12 cellular contexts compared by ENCODE assay signal in the genomic region with DNA sequence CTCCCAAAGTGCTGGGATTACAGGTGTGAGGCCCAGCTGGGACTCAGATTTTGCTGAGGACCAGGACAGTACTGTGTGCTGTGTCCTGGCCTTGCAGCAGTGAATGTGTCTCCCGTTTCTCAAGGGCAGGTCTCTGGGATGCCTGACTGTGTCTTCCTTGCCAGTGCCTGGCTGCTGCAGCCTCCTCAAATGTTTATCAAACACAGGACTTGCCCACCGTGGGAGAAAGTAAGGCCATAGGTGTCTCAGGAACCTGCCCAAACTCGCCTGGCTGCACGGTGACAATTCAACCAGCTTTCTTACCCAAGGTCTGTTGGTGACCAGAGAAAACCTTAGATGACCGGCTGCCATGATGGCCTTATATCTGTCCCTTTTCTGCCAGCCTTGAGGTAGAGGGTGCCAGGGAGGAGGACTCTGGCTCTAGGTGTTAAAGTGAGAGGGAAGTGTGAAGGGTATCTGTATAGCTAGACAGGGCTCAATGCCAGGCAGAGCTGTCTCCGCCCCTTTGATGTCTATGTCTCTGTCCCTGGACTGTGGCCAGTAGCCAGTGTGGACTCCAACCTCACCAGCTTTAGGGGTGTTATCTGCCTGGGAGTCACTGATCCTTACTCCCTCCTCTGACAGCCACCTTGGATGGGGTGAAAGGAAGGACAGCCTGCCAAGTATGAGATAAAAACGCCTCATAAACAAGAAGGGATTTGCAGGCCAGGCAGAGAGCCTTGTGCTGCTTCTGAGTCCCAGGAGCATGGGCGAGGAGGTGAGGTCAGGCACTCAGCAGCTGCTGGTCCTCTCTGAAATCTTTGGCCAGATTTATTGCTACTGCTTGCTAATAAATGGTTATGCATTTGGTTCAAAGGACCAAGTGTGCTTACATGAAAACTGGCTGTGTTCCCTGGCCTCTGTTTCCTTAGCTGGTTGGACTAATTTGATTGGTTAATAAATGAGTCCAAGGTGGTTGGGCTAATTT. TPM values are rescaled to one million over a fixed set of nuclear protein-coding genes. Genes with fewer than 3 reads are reported as not detected.
A peak's percentile ranks its signal among the peaks of the same experiment; 100 is the strongest.
DNase-seq lines count a peak whose midpoint lies in the region; ATAC-seq, FAIRE-seq and TF ChIP-seq lines count a peak whose summit lies in the region.
"Had no signal": no experiment of that assay in that cellular context is flagged by ENCODE, and none has a peak within 500 bp of the region (broad histone marks: within the 10 kb centered on the region; RNA-seq: fewer than 3 reads in every experiment).

No MANE protein-coding gene starts in this region.

- H3K9me3 ChIP-seq in kidney (ENCODE audit: control insufficient read depth in 1 of 2, low read length in 2 of 2) = no peaks in the 10 kb centered on the region
- H3K9me3 ChIP-seq in skeletal muscle tissue (ENCODE audit: control insufficient read depth in 3 of 3, low read length in 3 of 3) = no peaks in the 10 kb centered on the region
- no peaks in the 10 kb centered on the region for H3K9me3 ChIP-seq in spleen
- H3K9me3 ChIP-seq: thyroid gland had no signal

- peaks cover 0 to 3% of the 10 kb centered on the region in 2 donors for H3K36me3 ChIP-seq in kidney (ENCODE audit: control insufficient read depth in 1 of 2, insufficient read depth in 2 of 2, low read length in 2 of 2)
- H3K36me3 ChIP-seq in skeletal muscle tissue (ENCODE audit: control insufficient read depth in 3 of 3, insufficient read depth in 3 of 3, low read length in 3 of 3) = peaks cover 10 to 15% (median 11%) of the 10 kb centered on the region in 3 donors
- peaks cover 0 to 39% (median 11%) of the 10 kb centered on the region in 6 donors for H3K36me3 ChIP-seq in spleen

- intact Hi-C loops in kidney (cut with DNase I) (no loop called here), spleen (cut with DNase I; ENCODE audit: low total_unique reads) (no loop called here)

- H3K27ac ChIP-seq in kidney (ENCODE audit: low read depth in 2 of 2, low read length in 2 of 2) (peak overlapping the region; percentile 75 to 91), skeletal muscle tissue (ENCODE audit: low read depth, low read length) (peak overlapping the region; percentile 71), spleen (peak overlapping the region in 1 of 8 donors; percentile 3)
- H3K27ac ChIP-seq: thyroid gland had no signal

- no peak for ATAC-seq in natural killer cell treated with Interleukin-12 subunit alpha and Interleukin-12 subunit beta and Interleukin-15 and Interleukin-18, amount 100 ng/mL, for 72 hours

- peak; percentile 80 for FAIRE-seq in kidney (lab: Jason Lieb, UNC)
- FAIRE-seq: HTR-8/SVneo had no signal

- peaks cover 57% of the 10 kb centered on the region for H3K4me1 Mint-ChIP-seq in brain
- peaks cover 16 to 23% of the 10 kb centered on the region in 2 donors for H3K4me1 Mint-ChIP-seq in natural killer cell treated with Interleukin-12 subunit alpha and Interleukin-12 subunit beta and Interleukin-15 and Interleukin-18, amount 100 ng/mL, for 72 hours (ENCODE audit: low read depth in 2 of 2)

- peaks cover 37 to 42% of the 10 kb centered on the region in 2 donors for H3K4me1 ChIP-seq in kidney (ENCODE audit: control insufficient read depth in 1 of 2, insufficient read depth in 1 of 2, low read depth in 1 of 2, low read length in 2 of 2)
- H3K4me1 ChIP-seq in skeletal muscle tissue (ENCODE audit: control insufficient read depth in 3 of 3, insufficient read depth in 3 of 3, low read length in 3 of 3) = peaks cover 51 to 60% (median 56%) of the 10 kb centered on the region in 3 donors
- peaks cover 0 to 71% (median 32%) of the 10 kb centered on the region in 6 donors for H3K4me1 ChIP-seq in spleen

- in situ Hi-C loops in GM13976 (cut with MboI; ENCODE audit: low sequenced_read_pairs, unreplicated experiment) = no loop called here

- H3K4me3 ChIP-seq in kidney (ENCODE audit: low read length in 2 of 2) = peak overlapping the region in 1 of 2 donors; percentile 63
- peak overlapping the region in 1 of 3 donors; percentile 15 for H3K4me3 ChIP-seq in skeletal muscle tissue (ENCODE audit: low read length in 3 of 3)
- H3K4me3 ChIP-seq in spleen = no peak overlapping the region
- H3K4me3 ChIP-seq: thyroid gland had no signal

- H3K27me3 Mint-ChIP-seq in brain = no peaks in the 10 kb centered on the region
- H3K27me3 Mint-ChIP-seq in natural killer cell treated with Interleukin-12 subunit alpha and Interleukin-12 subunit beta and Interleukin-15 and Interleukin-18, amount 100 ng/mL, for 72 hours = peaks cover 0 to 3% of the 10 kb centered on the region in 2 donors

- H3K36me3 Mint-ChIP-seq in brain = no peaks in the 10 kb centered on the region
- no peaks in the 10 kb centered on the region for H3K36me3 Mint-ChIP-seq in natural killer cell treated with Interleukin-12 subunit alpha and Interleukin-12 subunit beta and Interleukin-15 and Interleukin-18, amount 100 ng/mL, for 72 hours

- H3K4me3 Mint-ChIP-seq in brain = no peak overlapping the region
- H3K4me3 Mint-ChIP-seq in natural killer cell treated with Interleukin-12 subunit alpha and Interleukin-12 subunit beta and Interleukin-15 and Interleukin-18, amount 100 ng/mL, for 72 hours = no peak overlapping the region
- H3K4me3 Mint-ChIP-seq: activated T-helper 1 cell treated with anti-CD3 and anti-CD28 coated beads, Interleukin-12 subunit alpha, Interleukin-12 subunit beta, Interleukin-2, Interleukin-4 antibody, amounts not matched to agents 30 ng/mL and 10 ng/mL and 1 ng/mL, durations not matched to agents 14 hours and 24 hours and 36 hours had no signal

- H3K9me3 Mint-ChIP-seq in brain = peaks cover 0 to 9% (median 0%) of the 10 kb centered on the region in 5 experiments
- no peaks in the 10 kb centered on the region for H3K9me3 Mint-ChIP-seq in natural killer cell treated with Interleukin-12 subunit alpha and Interleukin-12 subunit beta and Interleukin-15 and Interleukin-18, amount 100 ng/mL, for 72 hours
- H3K9me3 Mint-ChIP-seq: activated T-helper 1 cell treated with anti-CD3 and anti-CD28 coated beads, Interleukin-12 subunit alpha, Interleukin-12 subunit beta, Interleukin-2, Interleukin-4 antibody, amounts not matched to agents 30 ng/mL and 10 ng/mL and 1 ng/mL, durations not matched to agents 14 hours and 24 hours and 36 hours had no signal

- TF ChIP-seq POLR2A in spleen (IDR thresholded peaks at IDR 0.05) = no peak

- TF ChIP-seq CTCF in brain (conservative IDR thresholded peaks at IDR 0.05) = no peak
- no peak for TF ChIP-seq CTCF in kidney (IDR thresholded peaks at IDR 0.05; ENCODE audit: borderline replicate concordance, extremely low read depth, insufficient read depth)
- no peak for TF ChIP-seq CTCF in spleen (IDR thresholded peaks at IDR 0.05 in 8 of 11, conservative IDR thresholded peaks at IDR 0.05 in 3 of 11)
- no peak for TF ChIP-seq CTCF in GM13976 (IDR thresholded peaks at IDR 0.05; ENCODE audit: borderline replicate concordance, control extremely low read depth, extremely low read depth, insufficient read depth, missing control alignments)

- DNase-seq in NCI-H1092 (lab: John Stamatoyannopoulos, UW) (peak; percentile 28), kidney (peak; percentile 77), spleen (no peak), GM13976 (ENCODE audit: low spot score) (no peak)
- no peak for DNase-seq in activated effector memory CD4-positive, alpha-beta T cell treated with Interleukin-2 at 50 U/mL for 16 hours
- no peak for DNase-seq in natural killer cell treated with Interleukin-12 subunit alpha and Interleukin-12 subunit beta and Interleukin-15 and Interleukin-18, amount 100 ng/mL, for 72 hours (ENCODE audit: low spot score)
- DNase-seq: GDM1, thyroid gland had no signal

- H3K27ac Mint-ChIP-seq in brain = peak overlapping the region; percentile 61 to 85 (median 77)
- no peak overlapping the region for H3K27ac Mint-ChIP-seq in natural killer cell treated with Interleukin-12 subunit alpha and Interleukin-12 subunit beta and Interleukin-15 and Interleukin-18, amount 100 ng/mL, for 72 hours
- H3K27ac Mint-ChIP-seq: activated T-helper 1 cell treated with anti-CD3 and anti-CD28 coated beads, Interleukin-12 subunit alpha, Interleukin-12 subunit beta, Interleukin-2, Interleukin-4 antibody, amounts not matched to agents 30 ng/mL and 10 ng/mL and 1 ng/mL, durations not matched to agents 14 hours and 24 hours and 36 hours had no signal

- H3K27me3 ChIP-seq in skeletal muscle tissue (ENCODE audit: control insufficient read depth in 3 of 3, insufficient read depth in 3 of 3, low read length in 3 of 3) = no peaks in the 10 kb centered on the region
- H3K27me3 ChIP-seq in spleen (replicated peaks in 1 of 7) = no peaks in the 10 kb centered on the region
- H3K27me3 ChIP-seq: thyroid gland had no signal

- H3K9ac ChIP-seq in kidney (ENCODE audit: low read length in 2 of 2) = peak overlapping the region in 1 of 2 donors; percentile 60
- peak overlapping the region; percentile 4 to 14 (median 12) for H3K9ac ChIP-seq in skeletal muscle tissue (ENCODE audit: low read depth in 1 of 3, low read length in 3 of 3)

- WGBS in spleen, 5 donors = 81 to 93% (median 84%) methylated on average over 8 of the region's 8 CpGs

RNA-seq across cellular contexts. Expression of a gene that starts 22.3 kb away (rescaled TPM):
- polyA plus RNA-seq in brain (ENCODE audit: insufficient read depth, low read depth, low replicate concordance) (1.4 TPM), kidney (ENCODE audit: insufficient read depth, low read depth, low replicate concordance) (6.2 TPM), spleen (1 to 10 TPM; 2.8 to 6.1 (median 3.9) TPM)
- total RNA-seq in kidney (33.0 TPM), skeletal muscle tissue (5.2 TPM), spleen (10 to 100 TPM; 40.3 to 74.5 (median 55.5) TPM)
- total RNA-seq in natural killer cell treated with Interleukin-12 subunit alpha and Interleukin-12 subunit beta and Interleukin-15 and Interleukin-18, amount 100 ng/mL, for 72 hours = 1 to 10 TPM; 2.3 to 4.0 TPM

Comparison
In these comparisons a context has a peak if more than half of its experiments do, and no peak if none do; other contexts are left out.
1. DNase-seq: peak in NCI-H1092 (single experiment) and kidney (single experiment); none in spleen (single experiment), activated effector memory CD4-positive, alpha-beta T cell treated with Interleukin-2 at 50 U/mL for 16 hours (single experiment), natural killer cell treated with Interleukin-12 subunit alpha and Interleukin-12 subunit beta and Interleukin-15 and Interleukin-18, amount 100 ng/mL, for 72 hours (single experiment) and GM13976 (single experiment).
2. H3K27ac Mint-ChIP-seq: peak in brain (5 of 5); none in natural killer cell treated with Interleukin-12 subunit alpha and Interleukin-12 subunit beta and Interleukin-15 and Interleukin-18, amount 100 ng/mL, for 72 hours (0 of 2).